ENCODE assay signal across 17 cellular contexts in the genomic region with DNA sequence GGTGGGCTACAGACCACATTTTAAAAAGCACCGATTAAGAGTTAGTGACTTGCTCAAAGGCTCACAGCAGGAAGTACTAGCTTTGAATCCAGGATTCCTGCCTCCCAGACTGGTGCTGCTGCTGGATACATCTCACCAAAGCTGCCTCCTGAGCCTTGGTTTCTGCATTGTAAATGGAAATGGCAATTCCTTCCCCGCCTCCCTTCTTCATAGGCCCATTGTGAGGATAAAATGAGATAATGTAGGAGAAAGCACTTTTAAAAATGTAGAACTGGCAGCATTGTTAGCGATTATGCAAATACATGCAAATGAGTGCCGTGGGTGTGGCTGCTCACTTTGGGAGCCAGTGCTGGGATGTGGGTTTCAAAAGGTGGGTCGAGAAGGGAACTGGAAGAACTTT. TPM values are rescaled to one million over a fixed set of nuclear protein-coding genes. Genes with fewer than 3 reads are reported as not detected.
"Had no signal": no experiment of that assay in that cellular context is flagged by ENCODE, and none has a peak within 500 bp of the region (broad histone marks: within the 10 kb centered on the region; RNA-seq: fewer than 3 reads in every experiment).

No MANE protein-coding gene starts in this region.

- H3K4me2 ChIP-seq: hepatocyte had no signal

- H3K36me3 Mint-ChIP-seq: naive thymus-derived CD8-positive, alpha-beta T cell had no signal

- H3K79me2 ChIP-seq: hepatocyte had no signal

- H3K27ac ChIP-seq: brain microvascular endothelial cell, colonic mucosa, foreskin keratinocyte, hepatocyte, right atrium auricular region, thyroid gland had no signal

- H2AFZ ChIP-seq: hepatocyte had no signal

- H3K4me3 Mint-ChIP-seq: activated CD4-positive, alpha-beta T cell treated with anti-CD3 and anti-CD28 coated beads for 36 hours; activated naive CD8-positive, alpha-beta T cell treated with anti-CD3 and anti-CD28 coated beads, Interleukin-2, amount 10 ng/mL, durations not matched to agents 7 days and 5 days; central memory CD8-positive, alpha-beta T cell; naive thymus-derived CD8-positive, alpha-beta T cell had no signal

- H3K4me3 ChIP-seq: colonic mucosa, hepatocyte, right atrium auricular region, thyroid gland had no signal

- H3K27ac Mint-ChIP-seq: activated CD4-positive, alpha-beta T cell treated with anti-CD3 and anti-CD28 coated beads for 36 hours; activated naive CD8-positive, alpha-beta T cell treated with anti-CD3 and anti-CD28 coated beads, Interleukin-2, amount 10 ng/mL, durations not matched to agents 7 days and 5 days had no signal

- H3K4me1 ChIP-seq: colonic mucosa, foreskin keratinocyte had no signal

- H3K9me3 Mint-ChIP-seq: activated naive CD8-positive, alpha-beta T cell treated with anti-CD3 and anti-CD28 coated beads, Interleukin-2, amount 10 ng/mL, durations not matched to agents 7 days and 5 days; central memory CD8-positive, alpha-beta T cell; naive thymus-derived CD8-positive, alpha-beta T cell had no signal

- H3K36me3 ChIP-seq: brain microvascular endothelial cell, colonic mucosa, right atrium auricular region, thyroid gland had no signal

- DNase-seq: activated CD4-positive, alpha-beta T cell treated with anti-CD3 and anti-CD28 coated beads for 36 hours; activated CD4-positive, alpha-beta T cell treated with anti-CD3 and anti-CD28 coated beads, Interleukin-2, amount 50 U/mL, for 48 hours; activated naive CD4-positive, alpha-beta T cell treated with Interleukin-2 at 50 U/mL for 16 hours; activated naive CD8-positive, alpha-beta T cell treated with anti-CD3 and anti-CD28 coated beads, Interleukin-2, amount 10 ng/mL, durations not matched to agents 7 days and 5 days; brain microvascular endothelial cell; colonic mucosa; foreskin keratinocyte; left cardiac atrium; naive thymus-derived CD8-positive, alpha-beta T cell; stimulated activated CD4-positive, alpha-beta T cell treated with anti-CD3 and anti-CD28 coated beads, Interleukin-2, amount 100 ng/mL, for 24 hours; stimulated activated naive CD4-positive, alpha-beta T cell treated with Interleukin-2 at 50 U/mL for 16 hours; thyroid gland had no signal

- H3K27me3 Mint-ChIP-seq: activated CD4-positive, alpha-beta T cell treated with anti-CD3 and anti-CD28 coated beads for 36 hours; activated naive CD8-positive, alpha-beta T cell treated with anti-CD3 and anti-CD28 coated beads, Interleukin-2, amount 10 ng/mL, durations not matched to agents 7 days and 5 days; central memory CD8-positive, alpha-beta T cell had no signal

- ATAC-seq: activated CD4-positive, alpha-beta T cell treated with anti-CD3 and anti-CD28 coated beads for 36 hours; foreskin keratinocyte; left cardiac atrium; naive thymus-derived CD8-positive, alpha-beta T cell had no signal

- H3K27me3 ChIP-seq: brain microvascular endothelial cell, colonic mucosa, right atrium auricular region, thyroid gland had no signal

- H3K9me3 ChIP-seq: colonic mucosa, right atrium auricular region, thyroid gland had no signal

RNA-seq across cellular contexts. Expression of a gene that starts 15.4 kb away (rescaled TPM):
- total RNA-seq: fibroblast of lung, foreskin keratinocyte had no signal
- polyA plus RNA-seq: fibroblast of lung, foreskin keratinocyte, hepatocyte had no signal

RNA-seq across cellular contexts. Expression of a gene that starts 23.7 kb away (rescaled TPM):
- total RNA-seq: activated CD4-positive, alpha-beta T cell treated with anti-CD3 and anti-CD28 coated beads for 36 hours; activated naive CD8-positive, alpha-beta T cell treated with anti-CD3 and anti-CD28 coated beads, Interleukin-2, amount 10 ng/mL, durations not matched to agents 7 days and 5 days; fibroblast of lung; foreskin keratinocyte; naive thymus-derived CD8-positive, alpha-beta T cell; T-helper 2 cell treated with Interferon-gamma antibody and Interleukin-4, amounts not matched to agents 100 ng/mL and 5 ng/mL, for 36 hours had no signal
- polyA plus RNA-seq: fibroblast of lung; foreskin keratinocyte; naive thymus-derived CD8-positive, alpha-beta T cell had no signal
